2 cellular contexts compared by ENCODE assay signal in genomic region chr1:19328486-19328885, GRCh38.
TF ChIP-seq lines count a peak whose summit lies in the region.

No MANE protein-coding gene starts in this region.

TF ChIP-seq in GM12891, 5 proteins besides CTCF, POLR2A, EP300 and RAD21:
- TF ChIP-seq PAX5 (IDR thresholded peaks at IDR 0.05; ENCODE audit: insufficient read depth, low read length, severe bottlenecking): no peak
- peak; percentile 57; the same call in 1 of the 2 replicates for TF ChIP-seq POLR2AphosphoS5 (IDR thresholded peaks at IDR 0.05; ENCODE audit: low read depth, low read length)
- no peak for TF ChIP-seq TAF1 (IDR thresholded peaks at IDR 0.05; ENCODE audit: low read depth, low read length)
- no peak for TF ChIP-seq SPI1 (IDR thresholded peaks at IDR 0.05; ENCODE audit: low read depth, low read length)
- no peak for TF ChIP-seq POU2F2 (IDR thresholded peaks at IDR 0.05; ENCODE audit: low read depth, low read length)

TF ChIP-seq in K562, 482 proteins besides CTCF, POLR2A, EP300 and RAD21:
- no peak for TF ChIP-seq CREB1 (IDR thresholded peaks at IDR 0.05)
- TF ChIP-seq CREB1 (CRISPR knock-in tag; IDR thresholded peaks at IDR 0.05): no peak
- TF ChIP-seq, protein P1, sequence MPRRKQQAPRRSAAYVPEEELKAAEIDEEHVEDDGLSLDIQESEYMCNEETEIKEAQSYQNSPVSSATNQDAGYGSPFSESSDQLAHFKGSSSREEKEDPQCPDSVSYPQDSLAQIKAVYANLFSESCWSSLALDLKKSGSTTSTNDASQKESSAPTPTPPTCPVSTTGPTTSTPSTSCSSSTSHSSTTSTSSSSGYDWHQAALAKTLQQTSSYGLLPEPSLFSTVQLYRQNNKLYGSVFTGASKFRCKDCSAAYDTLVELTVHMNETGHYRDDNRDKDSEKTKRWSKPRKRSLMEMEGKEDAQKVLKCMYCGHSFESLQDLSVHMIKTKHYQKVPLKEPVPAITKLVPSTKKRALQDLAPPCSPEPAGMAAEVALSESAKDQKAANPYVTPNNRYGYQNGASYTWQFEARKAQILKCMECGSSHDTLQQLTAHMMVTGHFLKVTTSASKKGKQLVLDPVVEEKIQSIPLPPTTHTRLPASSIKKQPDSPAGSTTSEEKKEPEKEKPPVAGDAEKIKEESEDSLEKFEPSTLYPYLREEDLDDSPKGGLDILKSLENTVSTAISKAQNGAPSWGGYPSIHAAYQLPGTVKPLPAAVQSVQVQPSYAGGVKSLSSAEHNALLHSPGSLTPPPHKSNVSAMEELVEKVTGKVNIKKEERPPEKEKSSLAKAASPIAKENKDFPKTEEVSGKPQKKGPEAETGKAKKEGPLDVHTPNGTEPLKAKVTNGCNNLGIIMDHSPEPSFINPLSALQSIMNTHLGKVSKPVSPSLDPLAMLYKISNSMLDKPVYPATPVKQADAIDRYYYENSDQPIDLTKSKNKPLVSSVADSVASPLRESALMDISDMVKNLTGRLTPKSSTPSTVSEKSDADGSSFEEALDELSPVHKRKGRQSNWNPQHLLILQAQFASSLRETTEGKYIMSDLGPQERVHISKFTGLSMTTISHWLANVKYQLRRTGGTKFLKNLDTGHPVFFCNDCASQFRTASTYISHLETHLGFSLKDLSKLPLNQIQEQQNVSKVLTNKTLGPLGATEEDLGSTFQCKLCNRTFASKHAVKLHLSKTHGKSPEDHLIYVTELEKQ (CRISPR knock-in tag; IDR thresholded peaks at IDR 0.05): no peak
- no peak for TF ChIP-seq THAP7 (CRISPR knock-in tag; IDR thresholded peaks at IDR 0.05)
- no peak for TF ChIP-seq RBBP5 (IDR thresholded peaks at IDR 0.05; ENCODE audit: borderline replicate concordance, insufficient read depth, low read length, poor library complexity, severe bottlenecking)
- no peak for TF ChIP-seq NFRKB (IDR thresholded peaks at IDR 0.05; ENCODE audit: low read depth)
- no peak for TF ChIP-seq ZKSCAN1 (IDR thresholded peaks at IDR 0.05; ENCODE audit: low read depth, low read length)
- peak; percentile 63 for TF ChIP-seq RBM22 (IDR thresholded peaks at IDR 0.05; ENCODE audit: low read depth, low read length, poor library complexity, severe bottlenecking)
- TF ChIP-seq RBFOX2 (IDR thresholded peaks at IDR 0.05; ENCODE audit: low read depth, low read length): 0 out of 2 replicates have a peak, but pooled peaks have one; percentile 17
- no peak for TF ChIP-seq POLR3G (IDR thresholded peaks at IDR 0.05; ENCODE audit: extremely low read depth, insufficient read length, insufficient replicate concordance)
- TF ChIP-seq POLR2G (IDR thresholded peaks at IDR 0.05; ENCODE audit: low read depth, low read length): peak; percentile 69
- no peak for TF ChIP-seq ZBTB7A (IDR thresholded peaks at IDR 0.05; ENCODE audit: borderline replicate concordance, control insufficient read depth, low read depth, low read length)
- TF ChIP-seq CBX1 (IDR thresholded peaks at IDR 0.05; ENCODE audit: low read depth): no peak
- no peak for TF ChIP-seq COPS2 (conservative IDR thresholded peaks at IDR 0.05)
